ENCODE assay signal across 6 cellular contexts in genomic region chrX:155071694-155072215, GRCh38. TPM values are rescaled to one million over a fixed set of nuclear protein-coding genes. Genes with fewer than 3 reads are reported as not detected.
DNase-seq lines count a peak whose midpoint lies in the region; ATAC-seq and TF ChIP-seq lines count a peak whose summit lies in the region.

No MANE protein-coding gene starts in this region.

- peaks cover 0 to 23% of the 10 kb centered on the region in 2 donors for H3K4me1 ChIP-seq in left lung

- TF ChIP-seq CTCF in VCaP (conservative IDR thresholded peaks at IDR 0.05) (no peak), left lung (IDR thresholded peaks at IDR 0.05) (no peak)

- ATAC-seq in Right ventricle myocardium inferior: peak; percentile 7
- no peak for ATAC-seq in Right ventricle myocardium superior (ENCODE audit: poor library complexity)
- ATAC-seq in left lung: peak; percentile 3

- no peaks in the 10 kb centered on the region for H3K9me3 ChIP-seq in left lung

- peak overlapping the region; percentile 45 to 63 for H3K4me3 ChIP-seq in left lung

- H3K27me3 ChIP-seq in left lung: no peaks in the 10 kb centered on the region

- peaks cover 0 to 4% of the 10 kb centered on the region in 2 donors for H3K36me3 ChIP-seq in left lung

- DNase-seq in Right ventricle myocardium inferior (ENCODE audit: missing footprints): peak; percentile 67
- DNase-seq in Right ventricle myocardium superior: no peak
- DNase-seq in left lung: peak in 1 of 2 donors; percentile 76
- DNase-seq in NCI-H1436 treated with DMSO at 0.1 percent for 48 hours (lab: John Stamatoyannopoulos, UW): no peak
- DNase-seq in Kasumi-1 (lab: John Stamatoyannopoulos, UW): no peak

- H3K27ac ChIP-seq in VCaP: peak overlapping the region; percentile 79
- H3K27ac ChIP-seq in left lung: peak overlapping the region; percentile 80 to 86

- intact Hi-C loops in Right ventricle myocardium inferior (cut with DNase I) (loop anchor here (2.0 kb wide), 1 partner anchor 45 kb away; the partner anchor contains the start of gene FUNDC2), Right ventricle myocardium superior (cut with DNase I) (no loop called here), left lung (cut with DNase I) (no loop called here)

RNA-seq across cellular contexts. Expression of gene BRCC3, which starts 0.4 kb away (rescaled TPM):
- total RNA-seq in Right ventricle myocardium inferior (16.5 TPM), Right ventricle myocardium superior (18.4 TPM), left lung (10 to 100 TPM; 20.4 to 20.7 TPM)

RNA-seq across cellular contexts. Expression of gene CMC4, which starts 0.8 kb away (rescaled TPM):
- 27.7 TPM for total RNA-seq in Right ventricle myocardium inferior
- total RNA-seq in Right ventricle myocardium superior: 23.3 TPM
- total RNA-seq in left lung: 1 to 10 TPM; 3.8 to 6.6 TPM

RNA-seq across cellular contexts. Expression of gene MTCP1, which starts 0.8 kb away (rescaled TPM):
- 54.5 TPM for total RNA-seq in Right ventricle myocardium inferior
- 59.2 TPM for total RNA-seq in Right ventricle myocardium superior
- total RNA-seq in left lung: 10 to 100 TPM; 11.5 to 13.1 TPM

RNA-seq across cellular contexts. Expression of gene FUNDC2, which starts 45.1 kb away (rescaled TPM):
- 403 TPM for total RNA-seq in Right ventricle myocardium inferior
- 366 TPM for total RNA-seq in Right ventricle myocardium superior
- total RNA-seq in left lung: 10 to 100 TPM; 71.5 to 85.2 TPM

RNA-seq across cellular contexts. Expression of gene F8, which starts 49.2 kb away (rescaled TPM):
- 53.7 TPM for total RNA-seq in Right ventricle myocardium inferior
- total RNA-seq in Right ventricle myocardium superior: 38.9 TPM
- 10 to 100 TPM in 1 of 2 donors, 1 to 10 TPM in 1; 7.0 to 27.4 TPM for total RNA-seq in left lung
